7 cellular contexts compared by ENCODE assay signal in the genomic region with DNA sequence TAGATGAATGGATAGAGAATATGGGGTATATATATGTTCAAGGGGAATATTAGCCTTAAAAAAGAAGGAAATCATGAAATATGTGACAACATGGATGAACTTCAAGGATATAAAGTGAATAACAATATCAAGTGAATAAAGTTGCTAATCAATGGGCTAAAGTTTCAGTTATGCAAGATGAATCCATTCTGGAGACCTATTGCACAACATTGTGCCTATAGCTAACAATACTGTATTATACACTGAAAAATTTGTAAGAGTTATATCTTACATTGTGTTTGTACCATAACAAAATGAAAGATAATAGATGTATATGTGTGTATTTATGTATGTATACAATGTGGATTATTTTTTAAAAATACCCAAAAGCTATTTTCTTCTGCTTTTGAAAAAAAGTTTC.
"Had no signal": no experiment of that assay in that cellular context is flagged by ENCODE, and none has a peak within 500 bp of the region (broad histone marks: within the 10 kb centered on the region; RNA-seq: fewer than 3 reads in every experiment).

No MANE protein-coding gene starts in this region.

- H3K27ac Mint-ChIP-seq: IgD-negative memory B cell had no signal

- H3K36me3 Mint-ChIP-seq: IgD-negative memory B cell had no signal

- H3K4me3 Mint-ChIP-seq: IgD-negative memory B cell had no signal

- H3K4me1 Mint-ChIP-seq: IgD-negative memory B cell had no signal

- DNase-seq: KBM-7, KG1 had no signal

- ATAC-seq: K562 had no signal

- H3K4me3 ChIP-seq: K562 had no signal

- H3K27ac ChIP-seq: HL-60, KMS-11 had no signal

- FAIRE-seq: HTR-8/SVneo, K562 had no signal

- H3K9ac ChIP-seq: KMS-11 had no signal

- H3K4me2 ChIP-seq: KMS-11 had no signal

- H3K9me3 Mint-ChIP-seq: IgD-negative memory B cell had no signal
